Comparison of ENCODE assay signal across 9 cellular contexts in the genomic region with DNA sequence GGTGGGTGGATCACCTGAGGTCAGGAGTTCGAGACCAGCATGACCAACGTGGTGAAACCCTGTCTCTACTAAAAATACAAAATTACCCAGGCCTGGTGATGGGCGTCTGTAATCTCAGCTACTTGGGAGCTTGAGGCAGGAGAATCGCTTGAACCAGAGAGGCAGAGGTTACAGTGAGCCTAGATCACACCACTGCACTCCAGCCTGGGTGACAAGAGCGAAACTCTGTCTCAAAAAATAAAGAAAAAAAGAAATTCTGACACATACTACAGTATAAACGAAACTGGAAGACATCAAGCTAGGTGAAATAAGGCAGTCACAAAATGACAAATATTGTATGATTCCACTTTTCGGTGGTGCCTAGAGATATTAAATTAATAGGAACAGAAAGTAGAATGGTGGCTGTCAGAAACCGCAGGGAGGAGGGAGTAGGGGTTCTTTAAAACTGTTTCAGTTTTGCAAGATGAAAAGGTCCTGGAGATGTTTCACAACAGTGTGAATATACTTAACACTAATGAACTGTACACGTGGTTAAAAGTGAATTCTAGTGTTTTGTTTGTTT. TPM values are rescaled to one million over a fixed set of nuclear protein-coding genes. Genes with fewer than 3 reads are reported as not detected.
DNase-seq lines count a peak whose midpoint lies in the region; ATAC-seq and TF ChIP-seq lines count a peak whose summit lies in the region.
"Had no signal": no experiment of that assay in that cellular context is flagged by ENCODE, and none has a peak within 500 bp of the region (broad histone marks: within the 10 kb centered on the region; RNA-seq: fewer than 3 reads in every experiment).

No MANE protein-coding gene starts in this region.

- H3K36me3 ChIP-seq in SU-DHL-6 (ENCODE audit: low read length) (no peaks in the 10 kb centered on the region), spleen (peaks cover 0 to 31% (median 0%) of the 10 kb centered on the region in 6 donors), WERI-Rb-1 (no peaks in the 10 kb centered on the region), psoas muscle (ENCODE audit: insufficient read depth in 1 of 2, low read depth in 1 of 2) (peaks cover 0 to 1% of the 10 kb centered on the region in 2 donors)
- H3K36me3 ChIP-seq: gastrocnemius medialis had no signal

- no peaks in the 10 kb centered on the region for H3K9me2 ChIP-seq in SU-DHL-6 (replicated peaks; ENCODE audit: insufficient read depth, low read length)

- no peaks in the 10 kb centered on the region for H3F3A ChIP-seq in SU-DHL-6 (ENCODE audit: insufficient read depth)

- no peak overlapping the region for H2AFZ ChIP-seq in SU-DHL-6 (ENCODE audit: low read depth, low read length, severe bottlenecking)

- intact Hi-C loops in spleen (cut with DNase I; ENCODE audit: low total_unique reads) (no loop called here), psoas muscle (cut with DNase I) (no loop called here)

- H3K4me1 ChIP-seq in spleen: peaks cover 0 to 59% (median 31%) of the 10 kb centered on the region in 6 donors
- H3K4me1 ChIP-seq in psoas muscle: no peaks in the 10 kb centered on the region
- H3K4me1 ChIP-seq: gastrocnemius medialis had no signal

- no peak overlapping the region; the same call in 1 of the 2 replicates for H3K9ac ChIP-seq in SU-DHL-6 (ENCODE audit: low read length)

- peak overlapping the region; percentile 25 for H3K4me2 ChIP-seq in SU-DHL-6 (ENCODE audit: low read depth, low read length, poor library complexity, severe bottlenecking)

- H3K4me3 ChIP-seq in SU-DHL-6 (ENCODE audit: insufficient read depth, low read length, poor library complexity, severe bottlenecking) (no peak overlapping the region), spleen (peak overlapping the region in 1 of 8 donors; percentile 0), WERI-Rb-1 (ENCODE audit: low read depth, low read length) (no peak overlapping the region), psoas muscle (no peak overlapping the region)
- H3K4me3 ChIP-seq: gastrocnemius medialis had no signal

- H3K79me2 ChIP-seq in SU-DHL-6 (ENCODE audit: insufficient read depth, low read length): no peaks in the 10 kb centered on the region

- WGBS in spleen, 5 donors: 40 to 48% (median 43%) methylated on average over 9 of the region's 9 CpGs
- WGBS in psoas muscle, 3 donors: 70 to 77% (median 76%) methylated on average over 9 of the region's 9 CpGs

- no peaks in the 10 kb centered on the region for H3K9me3 ChIP-seq in SU-DHL-6 (ENCODE audit: insufficient read depth, low read length)
- no peaks in the 10 kb centered on the region for H3K9me3 ChIP-seq in spleen
- no peaks in the 10 kb centered on the region for H3K9me3 ChIP-seq in WERI-Rb-1 (ENCODE audit: severe bottlenecking)
- H3K9me3 ChIP-seq in psoas muscle: no peaks in the 10 kb centered on the region
- H3K9me3 ChIP-seq: gastrocnemius medialis had no signal

- H3K27me3 ChIP-seq in SU-DHL-6 (ENCODE audit: low read length) (no peaks in the 10 kb centered on the region), spleen (replicated peaks in 1 of 7) (no peaks in the 10 kb centered on the region), WERI-Rb-1 (ENCODE audit: insufficient read depth, low read depth, severe bottlenecking) (no peaks in the 10 kb centered on the region), psoas muscle (ENCODE audit: insufficient read depth in 3 of 3, low read length in 2 of 3) (no peaks in the 10 kb centered on the region)
- H3K27me3 ChIP-seq: gastrocnemius medialis had no signal

- TF ChIP-seq POLR2A in spleen (IDR thresholded peaks at IDR 0.05): no peak

- no peak overlapping the region for H3K27ac ChIP-seq in SU-DHL-6 (ENCODE audit: low read depth, low read length)
- H3K27ac ChIP-seq in spleen: peak overlapping the region; percentile 15 to 86 (median 80)
- no peak overlapping the region for H3K27ac ChIP-seq in WERI-Rb-1
- H3K27ac ChIP-seq in psoas muscle: no peak overlapping the region
- H3K27ac ChIP-seq: gastrocnemius medialis had no signal

- TF ChIP-seq CTCF in SU-DHL-6 (IDR thresholded peaks at IDR 0.05; ENCODE audit: insufficient read depth, low read length, poor library complexity, severe bottlenecking) (no peak), spleen (IDR thresholded peaks at IDR 0.05 in 8 of 11, conservative IDR thresholded peaks at IDR 0.05 in 3 of 11) (no peak), WERI-Rb-1 (IDR thresholded peaks at IDR 0.05; ENCODE audit: low read depth, low read length) (no peak), psoas muscle (IDR thresholded peaks at IDR 0.05) (no peak)

- DNase-seq in spleen (no peak), WERI-Rb-1 (no peak), HCEC 1CT (no peak), psoas muscle (no peak)
- DNase-seq: gastrocnemius medialis had no signal

- ATAC-seq in GM19043 (IDR thresholded peaks at IDR 0.05; ENCODE audit: low read depth, unreplicated experiment) (peak; percentile 88), HG02970 (IDR thresholded peaks at IDR 0.05; ENCODE audit: low FRiP score, unreplicated experiment) (peak; percentile 73), psoas muscle (no peak)

- no peaks in the 10 kb centered on the region for H4K20me1 ChIP-seq in SU-DHL-6 (ENCODE audit: low read depth, low read length)

RNA-seq across cellular contexts. Expression of a gene that starts 23.2 kb away (rescaled TPM):
- total RNA-seq in spleen (10 to 100 TPM; 19.8 to 61.1 (median 30.9) TPM), psoas muscle (1 to 10 TPM; 2.1 to 2.7 (median 2.3) TPM)
- polyA plus RNA-seq in spleen (10 to 100 TPM in 2 of 3 donors, 1 to 10 TPM in 1; 5.8 to 18.8 (median 11.7) TPM), psoas muscle (1 to 10 TPM in 2 of 3 donors, under 1 TPM in 1; 0.93 to 2.8 (median 1.6) TPM)
- total RNA-seq: RPMI7951 had no signal

RNA-seq across cellular contexts. Expression of a gene that starts 32.0 kb away (rescaled TPM):
- 1 to 10 TPM; 4.5 to 8.3 (median 6.3) TPM for total RNA-seq in spleen
- polyA plus RNA-seq in spleen: 10 to 100 TPM; 21.7 to 42.6 (median 24.3) TPM
- total RNA-seq in psoas muscle: 1 to 10 TPM; 3.5 to 5.6 (median 3.7) TPM
- 10 to 100 TPM in 1 of 3 donors, 1 to 10 TPM in 2; 5.5 to 13.2 (median 5.9) TPM for polyA plus RNA-seq in psoas muscle

RNA-seq across cellular contexts. Expression of a gene that starts 33.1 kb away (rescaled TPM):
- 10 to 100 TPM; 42.3 to 82.2 (median 67.3) TPM for total RNA-seq in spleen
- 10 to 100 TPM; 31.4 to 56.9 (median 38.0) TPM for polyA plus RNA-seq in spleen
- 10 to 100 TPM; 27.2 to 41.5 (median 36.9) TPM for total RNA-seq in psoas muscle
- polyA plus RNA-seq in psoas muscle: 10 to 100 TPM; 28.7 to 40.5 (median 29.5) TPM

RNA-seq across cellular contexts. Expression of a gene that starts 38.6 kb away (rescaled TPM):
- total RNA-seq in spleen (100 to 1,000 TPM in 2 of 7 donors, 10 to 100 TPM in 5; 66.2 to 114 (median 70.5) TPM), psoas muscle (10 to 100 TPM; 11.3 to 19.2 (median 13.4) TPM)
- polyA plus RNA-seq in spleen (10 to 100 TPM; 56.8 to 97.5 (median 95.0) TPM), psoas muscle (10 to 100 TPM; 11.2 to 17.9 (median 16.4) TPM)

RNA-seq across cellular contexts. Expression of a gene that starts 39.8 kb away (rescaled TPM):
- total RNA-seq in spleen (10 to 100 TPM; 46.7 to 63.8 (median 57.7) TPM), psoas muscle (10 to 100 TPM in 3 of 4 donors, 1 to 10 TPM in 1; 8.0 to 17.9 (median 13.0) TPM)
- polyA plus RNA-seq in spleen (100 to 1,000 TPM in 2 of 3 donors, 10 to 100 TPM in 1; 87.6 to 111 (median 111) TPM), psoas muscle (10 to 100 TPM in 2 of 3 donors, 1 to 10 TPM in 1; 9.8 to 22.4 (median 12.8) TPM)

Comparison
In these comparisons a context has a peak if more than half of its experiments do, and no peak if none do; other contexts are left out.
1. ATAC-seq: peak in GM19043 (single experiment) and HG02970 (single experiment); none in psoas muscle (0 of 4).
2. H3K27ac ChIP-seq: peak in spleen (8 of 8); none in SU-DHL-6 (single experiment), WERI-Rb-1 (single experiment) and psoas muscle (single experiment).
3. RNA of a gene that starts 23.2 kb away (total RNA-seq): 19.8 to 61.1 TPM in spleen; 2.1 to 2.7 TPM in psoas muscle; every median in the first group is over 4 times any median in the second.